Comparison of ENCODE assay signal across 2 cellular contexts in the genomic region with DNA sequence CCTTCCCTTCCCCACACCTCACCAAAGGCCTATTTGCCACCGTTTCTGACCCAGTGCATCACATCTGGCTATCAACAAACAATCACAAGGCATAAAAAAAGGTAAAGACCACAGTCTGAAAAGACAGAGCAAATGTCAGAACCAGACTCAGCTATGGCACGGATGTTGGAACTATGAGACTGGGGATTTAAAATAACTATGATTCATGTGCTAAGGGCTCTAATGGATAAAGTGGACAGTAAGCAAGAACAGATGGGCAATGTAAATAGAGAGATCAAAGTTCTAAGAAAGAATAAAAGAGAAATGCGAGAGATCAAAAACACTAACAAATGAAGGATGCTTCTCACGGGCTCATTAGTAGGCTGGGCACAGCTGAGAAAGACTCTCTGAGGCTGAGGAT.
TF ChIP-seq lines count a peak whose summit lies in the region.

No MANE protein-coding gene starts in this region.

TF ChIP-seq in SK-N-SH, 30 proteins besides CTCF, POLR2A, EP300 and RAD21 (continued from another document):
- TF ChIP-seq, protein P1, sequence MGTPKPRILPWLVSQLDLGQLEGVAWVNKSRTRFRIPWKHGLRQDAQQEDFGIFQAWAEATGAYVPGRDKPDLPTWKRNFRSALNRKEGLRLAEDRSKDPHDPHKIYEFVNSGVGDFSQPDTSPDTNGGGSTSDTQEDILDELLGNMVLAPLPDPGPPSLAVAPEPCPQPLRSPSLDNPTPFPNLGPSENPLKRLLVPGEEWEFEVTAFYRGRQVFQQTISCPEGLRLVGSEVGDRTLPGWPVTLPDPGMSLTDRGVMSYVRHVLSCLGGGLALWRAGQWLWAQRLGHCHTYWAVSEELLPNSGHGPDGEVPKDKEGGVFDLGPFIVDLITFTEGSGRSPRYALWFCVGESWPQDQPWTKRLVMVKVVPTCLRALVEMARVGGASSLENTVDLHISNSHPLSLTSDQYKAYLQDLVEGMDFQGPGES (IDR thresholded peaks at IDR 0.05; ENCODE audit: low read depth, low read length) = no peak
- TF ChIP-seq, protein P2, sequence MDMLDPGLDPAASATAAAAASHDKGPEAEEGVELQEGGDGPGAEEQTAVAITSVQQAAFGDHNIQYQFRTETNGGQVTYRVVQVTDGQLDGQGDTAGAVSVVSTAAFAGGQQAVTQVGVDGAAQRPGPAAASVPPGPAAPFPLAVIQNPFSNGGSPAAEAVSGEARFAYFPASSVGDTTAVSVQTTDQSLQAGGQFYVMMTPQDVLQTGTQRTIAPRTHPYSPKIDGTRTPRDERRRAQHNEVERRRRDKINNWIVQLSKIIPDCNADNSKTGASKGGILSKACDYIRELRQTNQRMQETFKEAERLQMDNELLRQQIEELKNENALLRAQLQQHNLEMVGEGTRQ (IDR thresholded peaks at IDR 0.05; ENCODE audit: borderline replicate concordance, low read depth, low read length) = no peak
- TF ChIP-seq TCF12 (IDR thresholded peaks at IDR 0.05) = no peak
- TF ChIP-seq, protein P3, sequence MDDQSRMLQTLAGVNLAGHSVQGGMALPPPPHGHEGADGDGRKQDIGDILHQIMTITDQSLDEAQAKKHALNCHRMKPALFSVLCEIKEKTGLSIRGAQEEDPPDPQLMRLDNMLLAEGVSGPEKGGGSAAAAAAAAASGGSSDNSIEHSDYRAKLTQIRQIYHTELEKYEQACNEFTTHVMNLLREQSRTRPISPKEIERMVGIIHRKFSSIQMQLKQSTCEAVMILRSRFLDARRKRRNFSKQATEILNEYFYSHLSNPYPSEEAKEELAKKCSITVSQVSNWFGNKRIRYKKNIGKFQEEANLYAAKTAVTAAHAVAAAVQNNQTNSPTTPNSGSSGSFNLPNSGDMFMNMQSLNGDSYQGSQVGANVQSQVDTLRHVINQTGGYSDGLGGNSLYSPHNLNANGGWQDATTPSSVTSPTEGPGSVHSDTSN (IDR thresholded peaks at IDR 0.05) = no peak

TF ChIP-seq in SK-N-SH treated with all-trans-retinoic acid at 6 μM for 48 hours, 23 proteins besides CTCF, POLR2A, EP300 and RAD21:
- TF ChIP-seq, protein P4, sequence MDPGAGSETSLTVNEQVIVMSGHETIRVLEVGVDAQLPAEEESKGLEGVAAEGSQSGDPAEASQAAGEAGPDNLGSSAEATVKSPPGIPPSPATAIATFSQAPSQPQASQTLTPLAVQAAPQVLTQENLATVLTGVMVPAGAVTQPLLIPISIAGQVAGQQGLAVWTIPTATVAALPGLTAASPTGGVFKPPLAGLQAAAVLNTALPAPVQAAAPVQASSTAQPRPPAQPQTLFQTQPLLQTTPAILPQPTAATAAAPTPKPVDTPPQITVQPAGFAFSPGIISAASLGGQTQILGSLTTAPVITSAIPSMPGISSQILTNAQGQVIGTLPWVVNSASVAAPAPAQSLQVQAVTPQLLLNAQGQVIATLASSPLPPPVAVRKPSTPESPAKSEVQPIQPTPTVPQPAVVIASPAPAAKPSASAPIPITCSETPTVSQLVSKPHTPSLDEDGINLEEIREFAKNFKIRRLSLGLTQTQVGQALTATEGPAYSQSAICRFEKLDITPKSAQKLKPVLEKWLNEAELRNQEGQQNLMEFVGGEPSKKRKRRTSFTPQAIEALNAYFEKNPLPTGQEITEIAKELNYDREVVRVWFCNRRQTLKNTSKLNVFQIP (CRISPR knock-in tag; IDR thresholded peaks at IDR 0.05; ENCODE audit: borderline replicate concordance, low read depth) = no peak
- no peak for TF ChIP-seq ZFP3 (CRISPR knock-in tag; IDR thresholded peaks at IDR 0.05)
- no peak for TF ChIP-seq ZC3H10 (CRISPR knock-in tag; IDR thresholded peaks at IDR 0.05)
- TF ChIP-seq SNAI2 (CRISPR knock-in tag; IDR thresholded peaks at IDR 0.05) = no peak
- TF ChIP-seq BACH2 (CRISPR knock-in tag; IDR thresholded peaks at IDR 0.05; ENCODE audit: borderline replicate concordance) = no peak
- TF ChIP-seq ZFP30 (CRISPR knock-in tag; IDR thresholded peaks at IDR 0.05) = no peak
- TF ChIP-seq OSR1 (CRISPR knock-in tag; IDR thresholded peaks at IDR 0.05) = no peak
- TF ChIP-seq GLIS3 (CRISPR knock-in tag; IDR thresholded peaks at IDR 0.05) = no peak
- TF ChIP-seq, protein P5, sequence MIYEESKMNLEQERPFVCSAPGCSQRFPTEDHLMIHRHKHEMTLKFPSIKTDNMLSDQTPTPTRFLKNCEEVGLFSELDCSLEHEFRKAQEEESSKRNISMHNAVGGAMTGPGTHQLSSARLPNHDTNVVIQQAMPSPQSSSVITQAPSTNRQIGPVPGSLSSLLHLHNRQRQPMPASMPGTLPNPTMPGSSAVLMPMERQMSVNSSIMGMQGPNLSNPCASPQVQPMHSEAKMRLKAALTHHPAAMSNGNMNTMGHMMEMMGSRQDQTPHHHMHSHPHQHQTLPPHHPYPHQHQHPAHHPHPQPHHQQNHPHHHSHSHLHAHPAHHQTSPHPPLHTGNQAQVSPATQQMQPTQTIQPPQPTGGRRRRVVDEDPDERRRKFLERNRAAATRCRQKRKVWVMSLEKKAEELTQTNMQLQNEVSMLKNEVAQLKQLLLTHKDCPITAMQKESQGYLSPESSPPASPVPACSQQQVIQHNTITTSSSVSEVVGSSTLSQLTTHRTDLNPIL (CRISPR knock-in tag; IDR thresholded peaks at IDR 0.05; ENCODE audit: low read depth) = no peak
- no peak for TF ChIP-seq TOX (CRISPR knock-in tag; IDR thresholded peaks at IDR 0.05; ENCODE audit: borderline replicate concordance)
- no peak for TF ChIP-seq ISL1 (CRISPR knock-in tag; IDR thresholded peaks at IDR 0.05)
- no peak for TF ChIP-seq ARNTL (CRISPR knock-in tag; IDR thresholded peaks at IDR 0.05; ENCODE audit: borderline replicate concordance, low read depth)
- TF ChIP-seq ZNF70 (CRISPR knock-in tag; IDR thresholded peaks at IDR 0.05) = no peak
- no peak for TF ChIP-seq ZNF565 (CRISPR knock-in tag; conservative IDR thresholded peaks at IDR 0.05; ENCODE audit: low read depth)
TF ChIP-seq in SK-N-SH treated with all-trans-retinoic acid at 6 μM for 48 hours: peak in this region for 0.
